In the genomic region with DNA sequence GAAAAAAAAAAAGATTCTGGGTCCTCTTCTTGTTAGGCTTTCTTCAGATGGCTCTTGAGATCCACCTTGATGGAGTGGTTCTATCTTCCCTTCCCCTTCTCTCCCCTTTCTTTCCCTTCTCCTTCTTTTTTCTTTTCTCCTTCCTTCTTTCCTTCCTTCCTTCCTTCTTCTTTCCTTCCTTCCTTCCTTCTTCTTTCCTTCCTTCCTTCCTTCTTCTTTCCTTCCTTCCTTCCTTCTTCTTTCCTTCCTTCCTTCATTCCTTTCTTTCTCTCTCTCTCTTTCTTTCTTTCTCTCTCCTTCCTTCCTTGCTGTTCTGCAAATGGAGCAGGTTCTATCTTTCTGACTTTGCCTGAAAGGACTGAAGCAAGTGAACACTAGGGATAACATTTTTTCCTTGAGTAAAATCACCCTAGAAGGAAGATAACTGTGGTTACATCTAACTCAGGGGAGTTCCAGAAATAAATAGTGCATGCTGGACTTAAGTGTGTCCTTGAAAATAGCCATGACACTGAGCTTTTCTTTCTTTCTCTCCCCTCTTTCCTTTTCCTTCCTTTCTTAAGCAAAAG, we compare ENCODE assay signal across 31 cellular contexts.
"Had no signal": no experiment of that assay in that cellular context is flagged by ENCODE, and none has a peak within 500 bp of the region (broad histone marks: within the 10 kb centered on the region; RNA-seq: fewer than 3 reads in every experiment).

No MANE protein-coding gene starts in this region.

- DNase-seq: activated CD4-positive, alpha-beta memory T cell treated with anti-CD3 and anti-CD28 coated beads, Interleukin-2, amount 10 ng/mL, durations not matched to agents 7 days and 5 days; activated CD4-positive, alpha-beta T cell treated with anti-CD3 and anti-CD28 coated beads for 1 hour; activated CD4-positive, alpha-beta T cell treated with anti-CD3 and anti-CD28 coated beads for 36 hours; activated CD4-positive, alpha-beta T cell treated with anti-CD3 and anti-CD28 coated beads for 48 hours; activated CD4-positive, alpha-beta T cell treated with anti-CD3 and anti-CD28 coated beads, Interleukin-2, amount 10 ng/mL, durations not matched to agents 7 days and 5 days; activated CD4-positive, alpha-beta T cell treated with anti-CD3 and anti-CD28 coated beads, Interleukin-2, amount 50 U/mL, for 48 hours; activated CD4-positive, CD25-positive, alpha-beta regulatory T cell; activated CD8-positive, alpha-beta memory T cell treated with anti-CD3 and anti-CD28 coated beads for 24 hours; activated CD8-positive, alpha-beta memory T cell treated with anti-CD3 and anti-CD28 coated beads, Interleukin-2, amount 10 ng/mL, durations not matched to agents 7 days and 5 days; activated CD8-positive, alpha-beta memory T cell treated with anti-CD3 and anti-CD28 coated beads, Interleukin-2, amount 50 U/mL, for 48 hours; activated CD8-positive, alpha-beta T cell treated with anti-CD3 and anti-CD28 coated beads, Interleukin-2, amount 10 ng/mL, durations not matched to agents 7 days and 5 days; activated effector memory CD4-positive, alpha-beta T cell treated with Interleukin-2 at 50 U/mL for 16 hours; activated gamma-delta T cell; activated naive CD4-positive, alpha-beta T cell treated with anti-CD3 and anti-CD28 coated beads, Interleukin-2, amount 10 ng/mL, durations not matched to agents 7 days and 5 days; activated naive CD4-positive, alpha-beta T cell treated with Interleukin-2 at 50 U/mL for 16 hours; activated naive CD8-positive, alpha-beta T cell treated with anti-CD3 and anti-CD28 coated beads, Interleukin-2, amount 10 ng/mL, durations not matched to agents 7 days and 5 days; activated naive CD8-positive, alpha-beta T cell treated with anti-CD3 and anti-CD28 coated beads, Interleukin-2, amount 50 U/mL, for 24 hours; activated T-cell treated with anti-CD3 and anti-CD28 coated beads, Interleukin-2, amount 50 U/mL, for 24 hours; activated T-cell treated with anti-CD3 and anti-CD28 coated beads, Interleukin-2, amount 50 U/mL, for 48 hours; amygdala; anterior cingulate cortex; brain microvascular endothelial cell; central memory CD4-positive, alpha-beta T cell; T-helper 1 cell; T-helper 2 cell; T-helper 9 cell; WERI-Rb-1 had no signal

- H3K36me3 ChIP-seq: ascending aorta, brain microvascular endothelial cell, breast epithelium, WERI-Rb-1 had no signal

- ATAC-seq: activated CD4-positive, alpha-beta T cell treated with anti-CD3 and anti-CD28 coated beads for 36 hours; activated CD4-positive, CD25-positive, alpha-beta regulatory T cell treated with anti-CD3 and anti-CD28 coated beads, Interleukin-2, amount 50 U/mL, for 24 hours; activated CD8-positive, alpha-beta memory T cell treated with anti-CD3 and anti-CD28 coated beads, Interleukin-2, amount 10 ng/mL, durations not matched to agents 7 days and 5 days; activated CD8-positive, alpha-beta T cell treated with anti-CD3 and anti-CD28 coated beads, Interleukin-2, amount 10 ng/mL, durations not matched to agents 7 days and 5 days; activated naive CD8-positive, alpha-beta T cell treated with anti-CD3 and anti-CD28 coated beads, Interleukin-2, amount 50 U/mL, for 24 hours; WTC11 had no signal

- H3K4me1 ChIP-seq: ascending aorta, breast epithelium had no signal

- H3K4me3 ChIP-seq: ascending aorta, breast epithelium had no signal

- H3K9me3 ChIP-seq: ascending aorta, breast epithelium had no signal

- H3K27ac ChIP-seq: ascending aorta, brain microvascular endothelial cell, breast epithelium, WERI-Rb-1 had no signal
